ENCODE assay signal across 11 cellular contexts in the genomic region with DNA sequence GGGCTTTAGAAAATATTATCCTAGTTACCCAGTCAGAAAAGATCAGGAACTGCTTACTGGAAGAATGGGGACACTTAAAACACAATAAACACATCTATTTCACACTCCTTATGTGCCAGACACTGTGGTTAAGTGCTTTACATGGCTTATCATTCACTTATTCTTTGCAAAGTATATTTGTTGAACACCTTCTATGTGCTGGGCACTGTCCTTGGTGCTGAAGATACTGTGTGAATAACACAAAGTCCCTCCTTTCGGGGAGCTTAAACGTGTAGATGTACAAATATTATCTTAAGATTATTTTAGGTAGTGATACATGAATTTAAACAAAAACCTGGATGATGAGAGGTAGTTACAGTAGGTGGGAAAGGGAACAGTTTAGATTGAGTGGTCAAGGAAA.
DNase-seq lines count a peak whose midpoint lies in the region; ATAC-seq and TF ChIP-seq lines count a peak whose summit lies in the region.
"Had no signal": no experiment of that assay in that cellular context is flagged by ENCODE, and none has a peak within 500 bp of the region (broad histone marks: within the 10 kb centered on the region; RNA-seq: fewer than 3 reads in every experiment).

No MANE protein-coding gene starts in this region.

- TF ChIP-seq CTCF in NB4 (IDR thresholded peaks at IDR 0.05; ENCODE audit: low read depth, low read length) = no peak
- TF ChIP-seq CTCF in cardiac fibroblast (IDR thresholded peaks at IDR 0.05; ENCODE audit: low read depth, low read length) = no peak

- no peak overlapping the region for H3K4me3 Mint-ChIP-seq in activated naive CD4-positive, alpha-beta T cell treated with anti-CD3 and anti-CD28 coated beads for 36 hours
- H3K4me3 Mint-ChIP-seq: activated naive CD8-positive, alpha-beta T cell treated with anti-CD3 and anti-CD28 coated beads for 36 hours had no signal

- TF ChIP-seq POLR2A in NB4 (IDR thresholded peaks at IDR 0.05; ENCODE audit: extremely low read depth, insufficient read length) = no peak

- no peaks in the 10 kb centered on the region for H3K9me3 Mint-ChIP-seq in activated naive CD4-positive, alpha-beta T cell treated with anti-CD3 and anti-CD28 coated beads for 36 hours

- no peak overlapping the region for H3K27ac Mint-ChIP-seq in activated naive CD4-positive, alpha-beta T cell treated with anti-CD3 and anti-CD28 coated beads for 36 hours
- H3K27ac Mint-ChIP-seq: activated naive CD8-positive, alpha-beta T cell treated with anti-CD3 and anti-CD28 coated beads for 36 hours had no signal

- ATAC-seq in GM21367 (IDR thresholded peaks at IDR 0.05; ENCODE audit: unreplicated experiment) (no peak), GM21423 (IDR thresholded peaks at IDR 0.05; ENCODE audit: unreplicated experiment) (no peak)

- H3K4me3 ChIP-seq in NB4 (ENCODE audit: low read depth, low read length) (no peak overlapping the region), cardiac fibroblast (replicated peaks in 1 of 2; ENCODE audit: low read depth in 2 of 2, low read length in 2 of 2) (no peak overlapping the region)
- H3K4me3 ChIP-seq: lung had no signal

- no peaks in the 10 kb centered on the region for H3K4me1 Mint-ChIP-seq in activated naive CD4-positive, alpha-beta T cell treated with anti-CD3 and anti-CD28 coated beads for 36 hours (ENCODE audit: low read depth)
- H3K4me1 Mint-ChIP-seq: activated naive CD8-positive, alpha-beta T cell treated with anti-CD3 and anti-CD28 coated beads for 36 hours had no signal

- intact Hi-C loops in activated naive CD4-positive, alpha-beta T cell treated with anti-CD3 and anti-CD28 coated beads for 36 hours (cut with micrococcal nuclease) = no loop called here

- H3K27me3 Mint-ChIP-seq in activated naive CD4-positive, alpha-beta T cell treated with anti-CD3 and anti-CD28 coated beads for 36 hours (ENCODE audit: low read depth) = peaks cover 4% of the 10 kb centered on the region

- CTCF ChIA-PET in activated naive CD4-positive, alpha-beta T cell treated with anti-CD3 and anti-CD28 coated beads for 36 hours (lab: Charles Lee) = no interaction called here

- no peaks in the 10 kb centered on the region for H3K36me3 Mint-ChIP-seq in activated naive CD4-positive, alpha-beta T cell treated with anti-CD3 and anti-CD28 coated beads for 36 hours (ENCODE audit: low read depth)
- H3K36me3 Mint-ChIP-seq: activated naive CD8-positive, alpha-beta T cell treated with anti-CD3 and anti-CD28 coated beads for 36 hours had no signal

- DNase-seq in activated naive CD4-positive, alpha-beta T cell treated with anti-CD3 and anti-CD28 coated beads for 36 hours = peak; percentile 37
- no peak for DNase-seq in activated naive CD4-positive, alpha-beta T cell treated with anti-CD3 and anti-CD28 coated beads, Interleukin-2, amount 50 U/mL, for 16 hours
- DNase-seq in NB4 (ENCODE audit: low read depth) (peak; percentile 37), cardiac fibroblast (ENCODE audit: low read depth in 2 of 2) (peak; percentile 34 to 73), myocyte (ENCODE audit: low read depth) (peak; percentile 51), NCI-H1105 (lab: John Stamatoyannopoulos, UW) (no peak)
- DNase-seq: activated naive CD8-positive, alpha-beta T cell treated with anti-CD3 and anti-CD28 coated beads for 36 hours; NCI-H1930 had no signal

Comparison
In these comparisons a context has a peak if more than half of its experiments do, and no peak if none do; other contexts are left out.
1. DNase-seq: peak in activated naive CD4-positive, alpha-beta T cell treated with anti-CD3 and anti-CD28 coated beads for 36 hours (single experiment), NB4 (single experiment), cardiac fibroblast (2 of 2) and myocyte (single experiment); none in activated naive CD4-positive, alpha-beta T cell treated with anti-CD3 and anti-CD28 coated beads, Interleukin-2, amount 50 U/mL, for 16 hours (single experiment) and NCI-H1105 (single experiment).